11 cellular contexts compared by ENCODE assay signal in the genomic region with DNA sequence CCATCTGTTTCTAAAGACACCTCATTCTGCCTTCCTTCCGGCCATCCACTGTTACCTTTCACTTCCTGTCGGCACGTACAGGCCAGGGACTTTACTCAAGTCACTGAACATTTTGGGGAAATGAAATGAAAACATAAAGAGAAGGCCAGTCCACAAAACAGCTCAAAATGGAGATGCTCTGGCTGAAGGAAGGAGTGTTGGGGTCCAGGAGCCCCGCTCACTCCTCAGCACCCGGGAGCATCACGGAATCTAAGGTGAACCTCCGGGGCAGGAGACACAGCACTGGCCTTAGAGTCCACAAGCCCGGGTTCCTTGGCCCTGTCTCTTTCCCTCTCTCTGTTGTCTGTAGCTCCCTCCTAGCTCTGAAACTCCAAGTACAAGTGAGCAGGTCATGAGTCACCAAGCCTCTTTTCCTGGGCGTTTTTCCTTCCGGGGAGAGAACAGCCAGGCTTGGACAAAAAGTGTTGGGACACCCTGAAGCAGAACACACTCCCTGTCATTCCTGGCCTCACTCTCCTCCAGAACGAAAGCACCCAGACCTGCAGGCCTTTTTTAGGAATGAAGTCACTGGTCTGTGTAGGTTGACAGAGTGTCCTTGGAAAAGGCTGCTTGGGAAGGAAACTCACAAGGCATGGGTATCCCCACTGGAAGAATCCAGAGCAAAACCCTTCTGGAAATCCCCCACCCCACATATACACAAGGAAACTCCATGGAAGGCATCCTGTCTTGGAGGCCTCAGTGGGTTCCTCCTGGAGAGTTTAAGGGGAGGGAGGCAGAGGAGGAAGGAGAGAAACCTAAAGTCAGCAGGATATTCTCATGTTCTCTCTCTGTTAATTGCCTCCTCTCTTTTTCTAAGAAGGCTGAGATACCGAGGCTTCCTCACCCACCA.
A peak's percentile ranks its signal among the peaks of the same experiment; 100 is the strongest.
DNase-seq lines count a peak whose midpoint lies in the region; ATAC-seq and TF ChIP-seq lines count a peak whose summit lies in the region.
"Had no signal": no experiment of that assay in that cellular context is flagged by ENCODE, and none has a peak within 500 bp of the region (broad histone marks: within the 10 kb centered on the region; RNA-seq: fewer than 3 reads in every experiment).

No MANE protein-coding gene starts in this region.

- H3K27me3 ChIP-seq in H9 (ENCODE audit: insufficient read depth, low read length) (no peaks in the 10 kb centered on the region; the same call in 1 of the 2 replicates), smooth muscle cell (ENCODE audit: low read depth) (no peaks in the 10 kb centered on the region)

- H3K79me1 ChIP-seq in H9 (ENCODE audit: insufficient read depth, low read depth, low read length, poor library complexity, severe bottlenecking), result no peaks in the 10 kb centered on the region

- H4K8ac ChIP-seq in H9 (replicated peaks; ENCODE audit: insufficient read length, low read depth, low read length), result no peak overlapping the region

- H2AFZ ChIP-seq in H9 (ENCODE audit: low read length) (no peak overlapping the region), smooth muscle cell (ENCODE audit: low read depth) (no peak overlapping the region)

- no peak overlapping the region for H4K5ac ChIP-seq in H9 (ENCODE audit: insufficient read length, low read depth, low read length)

- H3K9me3 Mint-ChIP-seq in H9, result no peaks in the 10 kb centered on the region; a peak in 1 of 5 replicates
- no peaks in the 10 kb centered on the region for H3K9me3 Mint-ChIP-seq in stimulated activated naive B cell treated with anti-CD40 and anti-IgM and Interleukin-4, amounts not matched to agents 10 μg/mL and 1 μg/mL and 100 μg/mL, for 72 hours
- H3K9me3 Mint-ChIP-seq: activated naive CD8-positive, alpha-beta T cell treated with anti-CD3 and anti-CD28 coated beads, Interleukin-2, amount 10 ng/mL, durations not matched to agents 7 days and 5 days had no signal

- H2BK120ac ChIP-seq in H9 (ENCODE audit: low read depth, low read length, poor library complexity, severe bottlenecking), result no peak overlapping the region

- no CpG with 5 or more reads among the region's 12 CpGs for WGBS in H9 (ENCODE audit: extremely low coverage, insufficient read length, low lambda C conversion rate)
- 48% methylated on average over 12 of the region's 12 CpGs for WGBS in smooth muscle cell (ENCODE audit: low lambda C conversion rate)

- H3K4me3 Mint-ChIP-seq in H9, result no peak overlapping the region
- H3K4me3 Mint-ChIP-seq in stimulated activated naive B cell treated with anti-CD40 and anti-IgM and Interleukin-4, amounts not matched to agents 10 μg/mL and 1 μg/mL and 100 μg/mL, for 72 hours, result no peak overlapping the region
- H3K4me3 Mint-ChIP-seq: activated naive CD8-positive, alpha-beta T cell treated with anti-CD3 and anti-CD28 coated beads, Interleukin-2, amount 10 ng/mL, durations not matched to agents 7 days and 5 days had no signal

- H3K9ac ChIP-seq in H9 (ENCODE audit: extremely low read depth, insufficient read length, low read length), result no peak overlapping the region
- peak overlapping the region; percentile 85 for H3K9ac ChIP-seq in smooth muscle cell (ENCODE audit: low read depth)

- H3K36me3 Mint-ChIP-seq in H9 (ENCODE audit: insufficient read depth in 1 of 3, low read depth in 3 of 3), result peaks cover 0 to 4% (median 0%) of the 10 kb centered on the region in 3 experiments; a peak in 1 of 7 replicates
- H3K36me3 Mint-ChIP-seq in stimulated activated naive B cell treated with anti-CD40 and anti-IgM and Interleukin-4, amounts not matched to agents 10 μg/mL and 1 μg/mL and 100 μg/mL, for 72 hours, result peaks cover 0 to 6% of the 10 kb centered on the region in 2 donors
- H3K36me3 Mint-ChIP-seq: activated naive CD8-positive, alpha-beta T cell treated with anti-CD3 and anti-CD28 coated beads, Interleukin-2, amount 10 ng/mL, durations not matched to agents 7 days and 5 days had no signal

- H3K14ac ChIP-seq in H9 (ENCODE audit: insufficient read depth, low read length), result no peak overlapping the region

- DNase-seq in H9 (no peak), astrocyte of the hippocampus (ENCODE audit: low read depth, low spot score) (peak; percentile 83), iris pigment epithelial cell (ENCODE audit: low read depth) (peak; percentile 87), smooth muscle cell (lab: John Stamatoyannopoulos, UW; ENCODE audit: unreplicated experiment) (no peak), D341Med (ENCODE audit: low spot score) (no peak), NCI-H146 (lab: John Stamatoyannopoulos, UW) (no peak), NCI-H82 treated with DMSO at 0.1 percent for 48 hours (lab: John Stamatoyannopoulos, UW; ENCODE audit: unreplicated experiment) (no peak)
- no peak for DNase-seq in stimulated activated naive B cell treated with anti-CD40 and anti-IgM and Interleukin-4, amounts not matched to agents 10 μg/mL and 1 μg/mL and 100 μg/mL, for 72 hours
- DNase-seq: activated naive CD8-positive, alpha-beta T cell treated with anti-CD3 and anti-CD28 coated beads, Interleukin-2, amount 10 ng/mL, durations not matched to agents 7 days and 5 days; NCI-H446; stimulated activated CD4-positive, alpha-beta T cell treated with anti-CD3 and anti-CD28 coated beads, Interleukin-4, amount 100 ng/mL, for 4 hours had no signal

- peaks cover 8% of the 10 kb centered on the region for H3K27me3 Mint-ChIP-seq in H9 (ENCODE audit: low read depth)
- H3K27me3 Mint-ChIP-seq in stimulated activated naive B cell treated with anti-CD40 and anti-IgM and Interleukin-4, amounts not matched to agents 10 μg/mL and 1 μg/mL and 100 μg/mL, for 72 hours, result no peaks in the 10 kb centered on the region

- ATAC-seq in stimulated activated naive B cell treated with anti-CD40 and anti-IgM and Interleukin-4, amounts not matched to agents 10 μg/mL and 1 μg/mL and 100 μg/mL, for 72 hours (replicated peaks), result no peak

- no peak overlapping the region for H3K27ac ChIP-seq in H9 (ENCODE audit: insufficient read length, low read depth, low read length)
- peak overlapping the region; percentile 98 for H3K27ac ChIP-seq in smooth muscle cell (ENCODE audit: low read depth)

- no peak overlapping the region for H3K4ac ChIP-seq in H9 (ENCODE audit: low read depth, low read length)

- H2BK5ac ChIP-seq in H9 (ENCODE audit: insufficient read length, low read length), result no peak overlapping the region

- no peaks in the 10 kb centered on the region for H4K20me1 ChIP-seq in H9 (ENCODE audit: control insufficient read depth, insufficient read depth, insufficient read length)
- no peaks in the 10 kb centered on the region for H4K20me1 ChIP-seq in smooth muscle cell (ENCODE audit: low read depth)

- no peak overlapping the region for H2AK5ac ChIP-seq in H9 (ENCODE audit: insufficient read length, low read length)

- H3K4me3 ChIP-seq in smooth muscle cell, result no peak overlapping the region

- no peak overlapping the region for H3K23ac ChIP-seq in H9 (ENCODE audit: insufficient read length, low read depth, low read length)

- H3K56ac ChIP-seq in H9 (ENCODE audit: insufficient read length, low read depth, low read length), result no peak overlapping the region

- no peak overlapping the region for H2BK15ac ChIP-seq in H9 (ENCODE audit: low read depth, low read length)

- H3K23me2 ChIP-seq in H9 (ENCODE audit: insufficient read length, low read depth, low read length, poor library complexity, severe bottlenecking), result no peaks in the 10 kb centered on the region

- H3K18ac ChIP-seq in H9 (ENCODE audit: insufficient read length, low read depth, low read length), result peak overlapping the region; percentile 5

- peaks cover 39 to 53% of the 10 kb centered on the region in 2 experiments for H3K4me1 Mint-ChIP-seq in H9
- H3K4me1 Mint-ChIP-seq in stimulated activated naive B cell treated with anti-CD40 and anti-IgM and Interleukin-4, amounts not matched to agents 10 μg/mL and 1 μg/mL and 100 μg/mL, for 72 hours, result peaks cover 23 to 38% of the 10 kb centered on the region in 2 donors

- no peak overlapping the region for H2BK12ac ChIP-seq in H9 (ENCODE audit: insufficient read length, low read depth, low read length)

- H4K91ac ChIP-seq in H9 (ENCODE audit: insufficient read length, low read depth, low read length), result no peak overlapping the region

- 0 out of 7 replicates have a peak overlapping the region, but pooled peaks of 1 of the 3 experiments have one; percentile 21 for H3K27ac Mint-ChIP-seq in H9
- no peak overlapping the region for H3K27ac Mint-ChIP-seq in stimulated activated naive B cell treated with anti-CD40 and anti-IgM and Interleukin-4, amounts not matched to agents 10 μg/mL and 1 μg/mL and 100 μg/mL, for 72 hours
- H3K27ac Mint-ChIP-seq: activated naive CD8-positive, alpha-beta T cell treated with anti-CD3 and anti-CD28 coated beads, Interleukin-2, amount 10 ng/mL, durations not matched to agents 7 days and 5 days had no signal

- H3K4me2 ChIP-seq in H9 (ENCODE audit: insufficient read depth, insufficient read length, low read length), result no peak overlapping the region
- H3K4me2 ChIP-seq in smooth muscle cell, result peak overlapping the region; percentile 53

- H3K36me3 ChIP-seq in smooth muscle cell (ENCODE audit: low read depth), result no peaks in the 10 kb centered on the region

- H3K4me1 ChIP-seq in H9 (ENCODE audit: insufficient read depth, low read length) (peaks cover 12% of the 10 kb centered on the region; the same call in 1 of the 2 replicates), smooth muscle cell (ENCODE audit: low read depth) (peaks cover 33% of the 10 kb centered on the region)

- H3F3A ChIP-seq in smooth muscle cell (ENCODE audit: low read depth), result peaks cover 19% of the 10 kb centered on the region

- TF ChIP-seq CTCF in H9 (conservative IDR thresholded peaks at IDR 0.05), result no peak
- no peak for TF ChIP-seq CTCF in smooth muscle cell (IDR thresholded peaks at IDR 0.05; ENCODE audit: borderline replicate concordance, insufficient read depth, poor library complexity, severe bottlenecking)

- H3K9me3 ChIP-seq in H9 (ENCODE audit: control insufficient read depth, low read depth, low read length) (no peaks in the 10 kb centered on the region), smooth muscle cell (replicated peaks; ENCODE audit: low read depth) (no peaks in the 10 kb centered on the region)

- H2BK20ac ChIP-seq in H9 (ENCODE audit: low read depth, low read length, poor library complexity, severe bottlenecking), result no peak overlapping the region

- no peaks in the 10 kb centered on the region for H3K79me2 ChIP-seq in H9 (ENCODE audit: insufficient read depth, low read length)
- H3K79me2 ChIP-seq in smooth muscle cell (ENCODE audit: low read depth), result no peaks in the 10 kb centered on the region

- H3T11ph ChIP-seq in H9 (ENCODE audit: low read length), result no peak overlapping the region

Comparison
In these comparisons a context has a peak if more than half of its experiments do, and no peak if none do; other contexts are left out.
1. DNase-seq: peak in astrocyte of the hippocampus (single experiment) and iris pigment epithelial cell (single experiment); none in H9 (single experiment), smooth muscle cell (single experiment), stimulated activated naive B cell treated with anti-CD40 and anti-IgM and Interleukin-4, amounts not matched to agents 10 μg/mL and 1 μg/mL and 100 μg/mL, for 72 hours (single experiment), D341Med (single experiment), NCI-H146 (single experiment) and NCI-H82 treated with DMSO at 0.1 percent for 48 hours (single experiment).